ENCODE assay signal across 12 cellular contexts in genomic region chr6:139364982-139365379, GRCh38. TPM values are rescaled to one million over a fixed set of nuclear protein-coding genes. Genes with fewer than 3 reads are reported as not detected.
A peak's percentile ranks its signal among the peaks of the same experiment; 100 is the strongest.
DNase-seq lines count a peak whose midpoint lies in the region; ATAC-seq and TF ChIP-seq lines count a peak whose summit lies in the region.
"Had no signal": no experiment of that assay in that cellular context is flagged by ENCODE, and none has a peak within 500 bp of the region (broad histone marks: within the 10 kb centered on the region; RNA-seq: fewer than 3 reads in every experiment).

No MANE protein-coding gene starts in this region.

- H3K4ac ChIP-seq in mesendoderm (ENCODE audit: low read depth, low read length): no peak overlapping the region

- DNase-seq in activated T-cell treated with anti-CD3 and anti-CD28 coated beads, Interleukin-2, amount 50 U/mL, for 72 hours: no peak
- DNase-seq in activated T-cell treated with anti-CD3 and anti-CD28 coated beads, Interleukin-2, amount 50 U/mL, for 4 hours: no peak
- DNase-seq in GM23248 (no peak), mesendoderm (no peak), NCI-H446 (lab: John Stamatoyannopoulos, UW) (no peak)
- DNase-seq: BE2C, NCI-H187, Peyer's patch had no signal

- H4K8ac ChIP-seq in mesendoderm (ENCODE audit: low read depth, low read length): no peak overlapping the region

- H3K23ac ChIP-seq in mesendoderm (ENCODE audit: low read length): no peak overlapping the region

- H3K27ac Mint-ChIP-seq in activated T-cell treated with anti-CD3 and anti-CD28 coated beads, Interleukin-2, amount 50 U/mL, for 72 hours: peak overlapping the region; percentile 79

- H3K4me3 ChIP-seq in GM23248: no peak overlapping the region
- no peak overlapping the region for H3K4me3 ChIP-seq in SU-DHL-6 (ENCODE audit: insufficient read depth, low read length, poor library complexity, severe bottlenecking)
- H3K4me3 ChIP-seq in mesendoderm (ENCODE audit: low read length): no peak overlapping the region
- H3K4me3 ChIP-seq: Peyer's patch had no signal

- H2AFZ ChIP-seq in GM23248: peak overlapping the region; percentile 60
- no peak overlapping the region for H2AFZ ChIP-seq in SU-DHL-6 (ENCODE audit: low read depth, low read length, severe bottlenecking)

- WGBS in GM23248 (ENCODE audit: low coverage in 1 of 2, low lambda C conversion rate in 2 of 2, missing lambda C conversion rate in 2 of 2), 2 experiments: 43 to 50% methylated on average over 3 of the region's 3 CpGs
- WGBS in mesendoderm (ENCODE audit: extremely low coverage, insufficient coverage, low lambda C conversion rate): 100% methylated on average over 1 of the region's 3 CpGs

- no peaks in the 10 kb centered on the region for H4K20me1 ChIP-seq in GM23248 (ENCODE audit: insufficient read depth)
- H4K20me1 ChIP-seq in SU-DHL-6 (ENCODE audit: low read depth, low read length): no peaks in the 10 kb centered on the region

- H3K4me2 ChIP-seq in GM23248 (ENCODE audit: unreplicated experiment) (no peak overlapping the region), SU-DHL-6 (ENCODE audit: low read depth, low read length, poor library complexity, severe bottlenecking) (no peak overlapping the region), mesendoderm (ENCODE audit: low read length) (no peak overlapping the region)

- H3K27me3 ChIP-seq in GM23248 (replicated peaks; ENCODE audit: insufficient read depth) (no peaks in the 10 kb centered on the region), SU-DHL-6 (ENCODE audit: low read length) (no peaks in the 10 kb centered on the region), mesendoderm (ENCODE audit: insufficient read depth, low read length, poor library complexity) (no peaks in the 10 kb centered on the region)
- H3K27me3 ChIP-seq: BE2C, Peyer's patch had no signal

- H3K9ac ChIP-seq in GM23248: no peak overlapping the region
- H3K9ac ChIP-seq in SU-DHL-6 (ENCODE audit: low read length): no peak overlapping the region
- no peak overlapping the region for H3K9ac ChIP-seq in mesendoderm (ENCODE audit: low read length)

- no peak overlapping the region for H2AK5ac ChIP-seq in mesendoderm (ENCODE audit: low read length)

- no peak overlapping the region for H3K4me3 Mint-ChIP-seq in activated T-cell treated with anti-CD3 and anti-CD28 coated beads, Interleukin-2, amount 50 U/mL, for 72 hours
- H3K4me3 Mint-ChIP-seq in activated T-cell treated with anti-CD3 and anti-CD28 coated beads, Interleukin-2, amount 50 U/mL, for 4 hours: no peak overlapping the region

- H3K9me3 Mint-ChIP-seq in activated T-cell treated with anti-CD3 and anti-CD28 coated beads, Interleukin-2, amount 50 U/mL, for 72 hours: no peaks in the 10 kb centered on the region
- H3K9me3 Mint-ChIP-seq in activated T-cell treated with anti-CD3 and anti-CD28 coated beads, Interleukin-2, amount 50 U/mL, for 4 hours: no peaks in the 10 kb centered on the region
- H3K9me3 Mint-ChIP-seq: IgD-negative memory B cell had no signal

- peaks cover 12% of the 10 kb centered on the region for H3F3A ChIP-seq in GM23248 (ENCODE audit: insufficient read depth)
- peaks cover 34% of the 10 kb centered on the region for H3F3A ChIP-seq in SU-DHL-6 (ENCODE audit: insufficient read depth)

- H3K36me3 Mint-ChIP-seq in activated T-cell treated with anti-CD3 and anti-CD28 coated beads, Interleukin-2, amount 50 U/mL, for 72 hours (ENCODE audit: insufficient read depth in 2 of 2): no peaks in the 10 kb centered on the region
- H3K36me3 Mint-ChIP-seq in activated T-cell treated with anti-CD3 and anti-CD28 coated beads, Interleukin-2, amount 50 U/mL, for 4 hours (ENCODE audit: insufficient read depth): no peaks in the 10 kb centered on the region

- H2BK15ac ChIP-seq in mesendoderm (replicated peaks; ENCODE audit: low read depth): peak overlapping the region; percentile 94

- no peaks in the 10 kb centered on the region for H3K27me3 Mint-ChIP-seq in activated T-cell treated with anti-CD3 and anti-CD28 coated beads, Interleukin-2, amount 50 U/mL, for 72 hours (ENCODE audit: low read depth)
- no peaks in the 10 kb centered on the region for H3K27me3 Mint-ChIP-seq in activated T-cell treated with anti-CD3 and anti-CD28 coated beads, Interleukin-2, amount 50 U/mL, for 4 hours (ENCODE audit: low read depth)
- H3K27me3 Mint-ChIP-seq: IgD-negative memory B cell had no signal

- H3K79me2 ChIP-seq in GM23248 (ENCODE audit: insufficient read depth): no peaks in the 10 kb centered on the region
- H3K79me2 ChIP-seq in SU-DHL-6 (ENCODE audit: insufficient read depth, low read length): no peaks in the 10 kb centered on the region
- H3K79me2 ChIP-seq in mesendoderm (ENCODE audit: control insufficient read depth, insufficient read depth, low read length): no peaks in the 10 kb centered on the region

- H4K5ac ChIP-seq in mesendoderm (ENCODE audit: low read length): no peak overlapping the region

- no peaks in the 10 kb centered on the region for H3K9me3 ChIP-seq in GM23248 (ENCODE audit: low read depth)
- H3K9me3 ChIP-seq in SU-DHL-6 (ENCODE audit: insufficient read depth, low read length): no peaks in the 10 kb centered on the region
- H3K9me3 ChIP-seq: BE2C, Peyer's patch had no signal

- H3K79me1 ChIP-seq in mesendoderm (ENCODE audit: low read length): no peaks in the 10 kb centered on the region

- TF ChIP-seq CTCF in SU-DHL-6 (IDR thresholded peaks at IDR 0.05; ENCODE audit: insufficient read depth, low read length, poor library complexity, severe bottlenecking): no peak

- no peaks in the 10 kb centered on the region for H3K36me3 ChIP-seq in GM23248 (ENCODE audit: low read depth)
- no peaks in the 10 kb centered on the region for H3K36me3 ChIP-seq in SU-DHL-6 (ENCODE audit: low read length)
- no peaks in the 10 kb centered on the region for H3K36me3 ChIP-seq in mesendoderm (ENCODE audit: control insufficient read depth, insufficient read depth, low read length)
- H3K36me3 ChIP-seq: BE2C, Peyer's patch had no signal

- peak overlapping the region; percentile 78 for H2BK120ac ChIP-seq in mesendoderm (ENCODE audit: low read depth, low read length)

- no peak overlapping the region for H3K56ac ChIP-seq in mesendoderm (ENCODE audit: low read length)

- H3K4me1 Mint-ChIP-seq in activated T-cell treated with anti-CD3 and anti-CD28 coated beads, Interleukin-2, amount 50 U/mL, for 72 hours (ENCODE audit: low read depth): peaks cover 25% of the 10 kb centered on the region
- H3K4me1 Mint-ChIP-seq in activated T-cell treated with anti-CD3 and anti-CD28 coated beads, Interleukin-2, amount 50 U/mL, for 4 hours (ENCODE audit: low read depth): peaks cover 40% of the 10 kb centered on the region

- H3K18ac ChIP-seq in mesendoderm (ENCODE audit: low read length): peak overlapping the region; percentile 60

- in situ Hi-C loops in GM23248 (cut with MboI): no loop called here

- H2BK5ac ChIP-seq in mesendoderm (ENCODE audit: low read length): no peak overlapping the region

- H3K4me1 ChIP-seq in GM23248 (ENCODE audit: insufficient read depth): peaks cover 27% of the 10 kb centered on the region
- peaks cover 9% of the 10 kb centered on the region for H3K4me1 ChIP-seq in mesendoderm (ENCODE audit: control insufficient read depth, low read depth, low read length)

- H3K27ac ChIP-seq in GM23248: no peak overlapping the region
- peak overlapping the region; percentile 90; the same call in 1 of the 2 replicates for H3K27ac ChIP-seq in SU-DHL-6 (ENCODE audit: low read depth, low read length)
- no peak overlapping the region for H3K27ac ChIP-seq in mesendoderm (ENCODE audit: low read depth, low read length)
- H3K27ac ChIP-seq: Peyer's patch had no signal

- H3K9me2 ChIP-seq in GM23248 (ENCODE audit: insufficient read depth): no peaks in the 10 kb centered on the region
- H3K9me2 ChIP-seq in SU-DHL-6 (replicated peaks; ENCODE audit: insufficient read depth, low read length): no peaks in the 10 kb centered on the region

- no peak for ATAC-seq in activated T-cell treated with anti-CD3 and anti-CD28 coated beads, Interleukin-2, amount 50 U/mL, for 72 hours (replicated peaks in 1 of 2)
- no peak for ATAC-seq in activated T-cell treated with anti-CD3 and anti-CD28 coated beads, Interleukin-2, amount 50 U/mL, for 4 hours
- ATAC-seq in HG03457 (IDR thresholded peaks at IDR 0.05; ENCODE audit: unreplicated experiment): no peak
- ATAC-seq in HG02623 (IDR thresholded peaks at IDR 0.05; ENCODE audit: unreplicated experiment): no peak

RNA-seq across cellular contexts. Expression of gene CITED2, which starts 9.5 kb away (rescaled TPM):
- 10 to 100 TPM; 26.0 to 73.0 TPM for total RNA-seq in activated T-cell treated with anti-CD3 and anti-CD28 coated beads, Interleukin-2, amount 50 U/mL, for 72 hours
- 10 to 100 TPM; 35.3 to 61.8 (median 54.1) TPM for total RNA-seq in activated T-cell treated with anti-CD3 and anti-CD28 coated beads, Interleukin-2, amount 50 U/mL, for 4 hours
- total RNA-seq in GM23248 (2014; rRNA removed; shearing (Covaris generic)): 1,051 and 1,192 TPM in 2 replicates
- polyA plus RNA-seq in GM23248 (2016; fragmentation: Nextera tagmentation; extraction: Ambion mirVana): 644 and 672 TPM in 2 replicates
- 91.4 TPM for polyA plus RNA-seq in mesendoderm (2013, experiment 1 of 2)
- 86.1 TPM for polyA plus RNA-seq in mesendoderm (2013, experiment 2 of 2)

Comparison
In these comparisons a context has a peak if more than half of its experiments do, and no peak if none do; other contexts are left out.
1. RNA of gene CITED2, which starts 9.5 kb away (total RNA-seq): 1,051 to 1,192 TPM in GM23248; 26.0 to 73.0 TPM in activated T-cell treated with anti-CD3 and anti-CD28 coated beads, Interleukin-2, amount 50 U/mL, for 72 hours and 35.3 to 61.8 TPM in activated T-cell treated with anti-CD3 and anti-CD28 coated beads, Interleukin-2, amount 50 U/mL, for 4 hours; every median in the first group is over 10 times any median in the second.